34 cellular contexts compared by ENCODE assay signal in the genomic region with DNA sequence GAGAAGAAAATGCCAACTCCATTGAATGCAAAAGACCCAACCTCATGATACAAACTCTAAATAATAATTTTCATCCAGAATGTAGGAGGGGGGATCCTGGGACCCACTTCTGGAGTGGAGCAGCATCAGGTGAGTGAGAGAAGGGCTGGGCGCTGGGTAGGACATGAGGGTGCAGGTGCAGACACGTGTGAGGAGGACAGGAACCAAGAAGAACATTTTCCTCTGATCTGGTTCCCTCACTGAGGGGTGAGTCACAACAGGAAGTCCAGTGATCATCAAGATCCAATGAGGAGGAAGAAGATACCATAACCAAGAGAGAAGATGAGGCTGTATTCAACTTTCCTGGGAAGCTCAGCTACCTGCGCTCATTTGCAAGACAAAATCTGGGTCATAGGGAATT. TPM values are rescaled to one million over a fixed set of nuclear protein-coding genes. Genes with fewer than 3 reads are reported as not detected.
DNase-seq lines count a peak whose midpoint lies in the region; ATAC-seq and TF ChIP-seq lines count a peak whose summit lies in the region.
"Had no signal": no experiment of that assay in that cellular context is flagged by ENCODE, and none has a peak within 500 bp of the region (broad histone marks: within the 10 kb centered on the region; RNA-seq: fewer than 3 reads in every experiment).

No MANE protein-coding gene starts in this region.

- H3K79me2 ChIP-seq in H9 (ENCODE audit: insufficient read depth, low read length): no peaks in the 10 kb centered on the region

- intact Hi-C loops in activated CD8-positive, alpha-beta T cell treated with anti-CD3 and anti-CD28 coated beads for 36 hours (cut with micrococcal nuclease): loop anchor here (2.0 kb wide), 3 partner anchors 123 to 183 kb away; partner anchors contain the start of gene HRH2
- intact Hi-C loops in left ventricle myocardium inferior (cut with micrococcal nuclease) (no loop called here), ovary (cut with DNase I) (loop anchor here in 1 of 4 donors (5.0 kb wide), 1 partner anchor 182 kb away; no protein-coding TSS in a partner anchor)

- H3K27ac Mint-ChIP-seq in activated CD8-positive, alpha-beta T cell treated with anti-CD3 and anti-CD28 coated beads for 36 hours: peak overlapping the region; percentile 3
- H3K27ac Mint-ChIP-seq in activated CD8-positive, alpha-beta T cell treated with anti-CD3 and anti-CD28 coated beads, Interleukin-2, amount 10 ng/mL, durations not matched to agents 7 days and 5 days: no peak overlapping the region
- H3K27ac Mint-ChIP-seq in H9: peak overlapping the region in 2 of 3 experiments; percentile 21 to 77; a peak in 1 of 7 replicates
- H3K27ac Mint-ChIP-seq: B cell; CD8-positive, alpha-beta T cell; dendritic cell treated with granulocyte-macrophage colony-stimulating factor and Interleukin-4, amounts not matched to agents 40 ng/mL and 50 ng/mL, for 4 days; endodermal cell; progenitor cell of endocrine pancreas had no signal

- H3K9ac ChIP-seq in H9 (ENCODE audit: extremely low read depth, insufficient read length, low read length): no peak overlapping the region

- H2BK12ac ChIP-seq in H9 (ENCODE audit: insufficient read length, low read depth, low read length): no peak overlapping the region

- TF ChIP-seq POLR2A in ovary (IDR thresholded peaks at IDR 0.05): no peak

- H3K27me3 Mint-ChIP-seq in activated CD8-positive, alpha-beta T cell treated with anti-CD3 and anti-CD28 coated beads for 36 hours: no peaks in the 10 kb centered on the region
- H3K27me3 Mint-ChIP-seq in activated CD8-positive, alpha-beta T cell treated with anti-CD3 and anti-CD28 coated beads, Interleukin-2, amount 10 ng/mL, durations not matched to agents 7 days and 5 days (ENCODE audit: low read depth): no peaks in the 10 kb centered on the region
- peaks cover 3% of the 10 kb centered on the region; the same call in 1 of the 2 replicates for H3K27me3 Mint-ChIP-seq in H9 (ENCODE audit: low read depth)
- H3K27me3 Mint-ChIP-seq: naive thymus-derived CD8-positive, alpha-beta T cell; stimulated activated naive CD8-positive, alpha-beta T cell treated with anti-CD3 and anti-CD28 coated beads, Interleukin-15, amount 100 ng/mL, for 72 hours had no signal

- H4K5ac ChIP-seq in H9 (ENCODE audit: insufficient read length, low read depth, low read length): no peak overlapping the region

- H3K56ac ChIP-seq in H9 (ENCODE audit: insufficient read length, low read depth, low read length): no peak overlapping the region

- no peaks in the 10 kb centered on the region for H3K36me3 ChIP-seq in left ventricle myocardium inferior
- H3K36me3 ChIP-seq in ovary: no peaks in the 10 kb centered on the region
- H3K36me3 ChIP-seq: esophagus muscularis mucosa, lower lobe of right lung, SJCRH30, thoracic aorta, uterus had no signal

- H3K4me3 ChIP-seq in left ventricle myocardium inferior (no peak overlapping the region), ovary (no peak overlapping the region)
- H3K4me3 ChIP-seq: body of pancreas, esophagus muscularis mucosa, lower lobe of right lung, SJCRH30, thoracic aorta, uterus had no signal

- peak overlapping the region; percentile 14 for H3K4me2 ChIP-seq in H9 (ENCODE audit: insufficient read depth, insufficient read length, low read length)

- no peak overlapping the region for H4K8ac ChIP-seq in H9 (replicated peaks; ENCODE audit: insufficient read length, low read depth, low read length)

- no peak overlapping the region for H4K91ac ChIP-seq in H9 (ENCODE audit: insufficient read length, low read depth, low read length)

- no peak for TF ChIP-seq CTCF in activated CD8-positive, alpha-beta T cell treated with anti-CD3 and anti-CD28 coated beads for 36 hours (IDR thresholded peaks at IDR 0.05)
- TF ChIP-seq CTCF in H9 (conservative IDR thresholded peaks at IDR 0.05) (no peak), foreskin keratinocyte (conservative IDR thresholded peaks at IDR 0.05) (no peak), left ventricle myocardium inferior (IDR thresholded peaks at IDR 0.05; ENCODE audit: borderline replicate concordance) (no peak), ovary (IDR thresholded peaks at IDR 0.05) (no peak)

- H3K23me2 ChIP-seq in H9 (ENCODE audit: insufficient read length, low read depth, low read length, poor library complexity, severe bottlenecking): no peaks in the 10 kb centered on the region

- no peak for TF ChIP-seq EP300 in ovary (IDR thresholded peaks at IDR 0.05)

- H3K4me1 ChIP-seq in H9 (ENCODE audit: insufficient read depth, low read length) (peaks cover 8% of the 10 kb centered on the region; the same call in 1 of the 2 replicates), foreskin keratinocyte (no peaks in the 10 kb centered on the region), left ventricle myocardium inferior (peaks cover 14% of the 10 kb centered on the region), ovary (ENCODE audit: insufficient read depth) (no peaks in the 10 kb centered on the region)
- H3K4me1 ChIP-seq: SJCRH30, uterus had no signal

- H3K79me1 ChIP-seq in H9 (ENCODE audit: insufficient read depth, low read depth, low read length, poor library complexity, severe bottlenecking): no peaks in the 10 kb centered on the region

- no CpG with 5 or more reads among the region's 3 CpGs for WGBS in H9 (ENCODE audit: extremely low coverage, insufficient read length, low lambda C conversion rate)
- WGBS in ovary, 3 donors: 75 to 79% (median 78%) methylated on average over 3 of the region's 3 CpGs

- no peak overlapping the region for H2BK20ac ChIP-seq in H9 (ENCODE audit: low read depth, low read length, poor library complexity, severe bottlenecking)

- H2BK15ac ChIP-seq in H9 (ENCODE audit: low read depth, low read length): no peak overlapping the region

- H3K27ac ChIP-seq in H9 (ENCODE audit: insufficient read length, low read depth, low read length): no peak overlapping the region
- no peak overlapping the region for H3K27ac ChIP-seq in foreskin keratinocyte
- no peak overlapping the region for H3K27ac ChIP-seq in left ventricle myocardium inferior (replicated peaks)
- H3K27ac ChIP-seq in ovary: no peak overlapping the region
- H3K27ac ChIP-seq: body of pancreas, esophagus muscularis mucosa, lower lobe of right lung, SJCRH30, thoracic aorta, uterus had no signal

- H3T11ph ChIP-seq in H9 (ENCODE audit: low read length): no peak overlapping the region

- ATAC-seq in activated CD8-positive, alpha-beta T cell treated with anti-CD3 and anti-CD28 coated beads for 36 hours: no peak
- no peak for ATAC-seq in activated CD8-positive, alpha-beta T cell treated with anti-CD3 and anti-CD28 coated beads, Interleukin-2, amount 10 ng/mL, durations not matched to agents 7 days and 5 days
- ATAC-seq in foreskin keratinocyte: peak; percentile 30
- ATAC-seq in GM21619 (IDR thresholded peaks at IDR 0.05; ENCODE audit: unreplicated experiment): no peak
- ATAC-seq: body of pancreas; CD8-positive, alpha-beta T cell; lower lobe of right lung; naive thymus-derived CD8-positive, alpha-beta T cell; sciatic nerve; stimulated activated naive CD8-positive, alpha-beta T cell treated with anti-CD3 and anti-CD28 coated beads, Interleukin-15, amount 100 ng/mL, for 72 hours had no signal

- H3K4me3 Mint-ChIP-seq in activated CD8-positive, alpha-beta T cell treated with anti-CD3 and anti-CD28 coated beads for 36 hours: no peak overlapping the region
- H3K4me3 Mint-ChIP-seq in activated CD8-positive, alpha-beta T cell treated with anti-CD3 and anti-CD28 coated beads, Interleukin-2, amount 10 ng/mL, durations not matched to agents 7 days and 5 days: no peak overlapping the region
- no peak overlapping the region; a peak in 1 of 5 replicates for H3K4me3 Mint-ChIP-seq in H9
- H3K4me3 Mint-ChIP-seq: B cell; CD8-positive, alpha-beta T cell; dendritic cell treated with granulocyte-macrophage colony-stimulating factor and Interleukin-4, amounts not matched to agents 40 ng/mL and 50 ng/mL, for 4 days; endodermal cell; stimulated activated naive CD8-positive, alpha-beta T cell treated with anti-CD3 and anti-CD28 coated beads, Interleukin-15, amount 100 ng/mL, for 72 hours had no signal

- H3K18ac ChIP-seq in H9 (ENCODE audit: insufficient read length, low read depth, low read length): no peak overlapping the region

- CTCF ChIA-PET in activated CD8-positive, alpha-beta T cell treated with anti-CD3 and anti-CD28 coated beads for 36 hours (lab: Charles Lee): interaction anchor here (1.1 to 6.4 kb wide), 12 partner anchors 18 to 336 kb away, joined by 3 to 119 read pairs (median 56); partner anchors contain the start of genes CPLX2 and HRH2
- CTCF ChIA-PET in activated CD8-positive, alpha-beta T cell treated with anti-CD3 and anti-CD28 coated beads, Interleukin-2, amount 10 ng/mL, durations not matched to agents 7 days and 5 days (lab: Charles Lee): interaction anchor here (1.1 to 9.5 kb wide), 4 partner anchors 58 to 166 kb away, joined by 3 to 109 read pairs (median 31); partner anchors contain the start of gene SFXN1

- no peaks in the 10 kb centered on the region for H3K27me3 ChIP-seq in H9 (ENCODE audit: insufficient read depth, low read length)
- H3K27me3 ChIP-seq in foreskin keratinocyte: no peaks in the 10 kb centered on the region
- H3K27me3 ChIP-seq in left ventricle myocardium inferior (ENCODE audit: low read depth): no peaks in the 10 kb centered on the region
- no peaks in the 10 kb centered on the region for H3K27me3 ChIP-seq in ovary
- H3K27me3 ChIP-seq: SJCRH30, uterus had no signal

- no peak overlapping the region for H2AFZ ChIP-seq in H9 (ENCODE audit: low read length)

- peak overlapping the region; percentile 60 for H3K23ac ChIP-seq in H9 (ENCODE audit: insufficient read length, low read depth, low read length)

- H3K9me3 Mint-ChIP-seq in activated CD8-positive, alpha-beta T cell treated with anti-CD3 and anti-CD28 coated beads for 36 hours: no peaks in the 10 kb centered on the region
- no peaks in the 10 kb centered on the region for H3K9me3 Mint-ChIP-seq in activated CD8-positive, alpha-beta T cell treated with anti-CD3 and anti-CD28 coated beads, Interleukin-2, amount 10 ng/mL, durations not matched to agents 7 days and 5 days (ENCODE audit: insufficient read depth)
- no peaks in the 10 kb centered on the region; a peak in 1 of 5 replicates for H3K9me3 Mint-ChIP-seq in H9
- H3K9me3 Mint-ChIP-seq: CD8-positive, alpha-beta T cell; dendritic cell treated with granulocyte-macrophage colony-stimulating factor and Interleukin-4, amounts not matched to agents 40 ng/mL and 50 ng/mL, for 4 days; endodermal cell; naive thymus-derived CD8-positive, alpha-beta T cell; stimulated activated naive CD8-positive, alpha-beta T cell treated with anti-CD3 and anti-CD28 coated beads, Interleukin-15, amount 100 ng/mL, for 72 hours had no signal

- no peaks in the 10 kb centered on the region for H3K9me3 ChIP-seq in H9 (ENCODE audit: control insufficient read depth, low read depth, low read length)
- no peaks in the 10 kb centered on the region for H3K9me3 ChIP-seq in left ventricle myocardium inferior (replicated peaks)
- no peaks in the 10 kb centered on the region for H3K9me3 ChIP-seq in ovary
- H3K9me3 ChIP-seq: body of pancreas, esophagus muscularis mucosa, lower lobe of right lung, SJCRH30, thoracic aorta, uterus had no signal

- peaks cover 25% of the 10 kb centered on the region for H3K36me3 Mint-ChIP-seq in activated CD8-positive, alpha-beta T cell treated with anti-CD3 and anti-CD28 coated beads for 36 hours (ENCODE audit: low read depth)
- peaks cover 25% of the 10 kb centered on the region for H3K36me3 Mint-ChIP-seq in activated CD8-positive, alpha-beta T cell treated with anti-CD3 and anti-CD28 coated beads, Interleukin-2, amount 10 ng/mL, durations not matched to agents 7 days and 5 days (ENCODE audit: low read depth)
- no peaks in the 10 kb centered on the region for H3K36me3 Mint-ChIP-seq in H9 (ENCODE audit: insufficient read depth in 1 of 3, low read depth in 3 of 3)

- no peak overlapping the region for H3K4ac ChIP-seq in H9 (ENCODE audit: low read depth, low read length)

- H2AK5ac ChIP-seq in H9 (ENCODE audit: insufficient read length, low read length): no peak overlapping the region

- no peak overlapping the region for H2BK120ac ChIP-seq in H9 (ENCODE audit: low read depth, low read length, poor library complexity, severe bottlenecking)

- POLR2A ChIA-PET in activated CD8-positive, alpha-beta T cell treated with anti-CD3 and anti-CD28 coated beads for 36 hours (lab: Charles Lee): no interaction called here
- POLR2A ChIA-PET in activated CD8-positive, alpha-beta T cell treated with anti-CD3 and anti-CD28 coated beads, Interleukin-2, amount 10 ng/mL, durations not matched to agents 7 days and 5 days (lab: Charles Lee): no interaction called here

- no peak for DNase-seq in activated CD8-positive, alpha-beta T cell treated with anti-CD3 and anti-CD28 coated beads for 36 hours
- no peak for DNase-seq in activated CD8-positive, alpha-beta T cell treated with anti-CD3 and anti-CD28 coated beads, Interleukin-2, amount 10 ng/mL, durations not matched to agents 7 days and 5 days
- DNase-seq in H9 (no peak), RPMI7951 (ENCODE audit: low read depth) (peak; percentile 12), foreskin keratinocyte (peak in 1 of 2 donors; percentile 8), left ventricle myocardium inferior (no peak), ovary (no peak)
- DNase-seq: activated CD4-positive, CD25-positive, alpha-beta regulatory T cell; activated CD8-positive, alpha-beta memory T cell treated with anti-CD3 and anti-CD28 coated beads, Interleukin-2, amount 50 U/mL, for 48 hours; body of pancreas; CD8-positive, alpha-beta T cell; EL; endodermal cell; foreskin fibroblast; H7; head of caudate nucleus; KBM-7; lower lobe of right lung; MM.1S; naive thymus-derived CD8-positive, alpha-beta T cell; NCI-H146; SJCRH30; stimulated activated CD4-positive, alpha-beta T cell treated with anti-CD3 and anti-CD28 coated beads, Interleukin-12 subunit alpha, Interleukin-12 subunit beta, amount 100 ng/mL, for 4 hours; stimulated activated CD4-positive, alpha-beta T cell treated with anti-CD3 and anti-CD28 coated beads, Interleukin-2, amount 100 ng/mL, for 48 hours; stimulated activated naive CD8-positive, alpha-beta T cell treated with anti-CD3 and anti-CD28 coated beads, Interleukin-15, amount 100 ng/mL, for 72 hours; SW 1271; uterus had no signal

- peaks cover 45% of the 10 kb centered on the region for H3K4me1 Mint-ChIP-seq in activated CD8-positive, alpha-beta T cell treated with anti-CD3 and anti-CD28 coated beads for 36 hours (ENCODE audit: low read depth)
- H3K4me1 Mint-ChIP-seq in activated CD8-positive, alpha-beta T cell treated with anti-CD3 and anti-CD28 coated beads, Interleukin-2, amount 10 ng/mL, durations not matched to agents 7 days and 5 days (ENCODE audit: low read depth): peaks cover 52% of the 10 kb centered on the region
- H3K4me1 Mint-ChIP-seq in H9: peaks cover 36 to 37% of the 10 kb centered on the region in 2 experiments

- H4K20me1 ChIP-seq in H9 (ENCODE audit: control insufficient read depth, insufficient read depth, insufficient read length): no peaks in the 10 kb centered on the region

- H3K14ac ChIP-seq in H9 (ENCODE audit: insufficient read depth, low read length): no peak overlapping the region

- H2BK5ac ChIP-seq in H9 (ENCODE audit: insufficient read length, low read length): no peak overlapping the region

RNA-seq across cellular contexts. Expression of gene SFXN1, which starts 57.4 kb away (rescaled TPM):
- 100 to 1,000 TPM; 476 to 491 TPM for total RNA-seq in activated CD8-positive, alpha-beta T cell treated with anti-CD3 and anti-CD28 coated beads for 36 hours
- 100 to 1,000 TPM; 261 to 271 TPM for total RNA-seq in activated CD8-positive, alpha-beta T cell treated with anti-CD3 and anti-CD28 coated beads, Interleukin-2, amount 10 ng/mL, durations not matched to agents 7 days and 5 days
- 97.2 and 99.2 TPM in 2 replicates for total RNA-seq in H9 (2021)
- total RNA-seq in RPMI7951 (2014; rRNA removed; shearing (Covaris generic)): 103 and 112 TPM in 2 replicates
- total RNA-seq in foreskin keratinocyte: 93.0 and 94.2 TPM in 2 replicates
- 25.9 and 26.2 TPM in 2 replicates for polyA plus RNA-seq in foreskin keratinocyte
- total RNA-seq in left ventricle myocardium inferior: 37.2 TPM
- 10 to 100 TPM; 21.0 to 50.6 (median 31.4) TPM for total RNA-seq in ovary
- 10 to 100 TPM in 1 of 2 donors, 1 to 10 TPM in 1; 9.6 to 42.5 TPM for polyA plus RNA-seq in ovary
